Comparison of ENCODE assay signal across 4 cellular contexts in the genomic region with DNA sequence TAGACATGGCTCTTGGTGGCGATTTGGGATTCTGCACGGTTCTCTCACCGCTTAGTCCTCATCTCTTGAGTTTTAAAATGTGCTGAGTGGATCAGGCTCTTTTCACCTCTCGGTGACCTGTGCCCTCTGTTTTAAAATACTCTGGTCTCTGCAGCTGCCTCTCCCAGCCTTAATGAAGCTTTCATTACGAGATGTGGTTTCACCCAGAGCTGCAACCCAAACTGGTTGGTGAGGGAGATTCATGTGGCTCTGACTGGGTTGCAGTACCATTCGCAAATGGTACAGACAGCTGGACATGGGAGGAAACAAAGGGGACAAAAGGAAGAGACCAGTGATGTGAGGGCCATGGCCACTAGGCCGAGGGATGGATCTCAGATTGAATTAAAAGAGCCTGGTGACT.
"Had no signal": no experiment of that assay in that cellular context is flagged by ENCODE, and none has a peak within 500 bp of the region (broad histone marks: within the 10 kb centered on the region; RNA-seq: fewer than 3 reads in every experiment).

No MANE protein-coding gene starts in this region.

- H3K4me3 ChIP-seq: GM23338 had no signal

- H3K4me2 ChIP-seq: GM23338 had no signal

- H2AFZ ChIP-seq: GM23338 had no signal

- DNase-seq: H9, HCEC 1CT, IMR-90 had no signal
